ENCODE assay signal across 17 cellular contexts in genomic region chr2:120559401-120559800, GRCh38.
DNase-seq lines count a peak whose midpoint lies in the region; ATAC-seq, FAIRE-seq and TF ChIP-seq lines count a peak whose summit lies in the region.
"Had no signal": no experiment of that assay in that cellular context is flagged by ENCODE, and none has a peak within 500 bp of the region (broad histone marks: within the 10 kb centered on the region; RNA-seq: fewer than 3 reads in every experiment).

No MANE protein-coding gene starts in this region.

- H2AFZ ChIP-seq in GM23248 = 0 out of 2 replicates have a peak overlapping the region, but pooled peaks have one; percentile 26

- H3K27ac ChIP-seq in GM23248 (peak overlapping the region; percentile 92), small intestine (ENCODE audit: low read depth in 1 of 2, low read length in 1 of 2) (no peak overlapping the region)
- H3K27ac ChIP-seq: psoas muscle had no signal

- H3K4me1 ChIP-seq in GM23248 (ENCODE audit: insufficient read depth) (peaks cover 27% of the 10 kb centered on the region), skeletal muscle satellite cell (ENCODE audit: control insufficient read depth, insufficient read depth, low read length) (peaks cover 24% of the 10 kb centered on the region), small intestine (ENCODE audit: control insufficient read depth in 2 of 2, insufficient read depth in 1 of 2, low read depth in 1 of 2, low read length in 1 of 2) (no peaks in the 10 kb centered on the region)
- H3K4me1 ChIP-seq: psoas muscle had no signal

- in situ Hi-C loops in GM23248 (cut with MboI) = no loop called here

- FAIRE-seq in small intestine (lab: Jason Lieb, UNC) = no peak
- FAIRE-seq: D721Med, GM12878, GM19239 had no signal

- peak overlapping the region; percentile 67 for H3K9ac ChIP-seq in GM23248
- peak overlapping the region; percentile 76 for H3K9ac ChIP-seq in skeletal muscle satellite cell (ENCODE audit: low read depth, low read length)

- H3K36me3 ChIP-seq in GM23248 (ENCODE audit: low read depth) (no peaks in the 10 kb centered on the region), skeletal muscle satellite cell (ENCODE audit: insufficient read depth, low read length) (no peaks in the 10 kb centered on the region), small intestine (ENCODE audit: control insufficient read depth in 2 of 2, insufficient read depth in 2 of 2, low read length in 2 of 2) (no peaks in the 10 kb centered on the region)

- no peaks in the 10 kb centered on the region for H4K20me1 ChIP-seq in GM23248 (ENCODE audit: insufficient read depth)

- 33 to 39% methylated on average over 5 of the region's 5 CpGs for WGBS in GM23248 (ENCODE audit: low coverage in 1 of 2, low lambda C conversion rate in 2 of 2, missing lambda C conversion rate in 2 of 2), 2 experiments
- WGBS in small intestine, 3 donors = 91 to 97% (median 95%) methylated on average over 5 of the region's 5 CpGs

- peak overlapping the region; percentile 70 for H3K4me2 ChIP-seq in GM23248 (ENCODE audit: unreplicated experiment)
- H3K4me2 ChIP-seq in skeletal muscle satellite cell (ENCODE audit: low read length) = peak overlapping the region; percentile 69

- 0 out of 2 replicates have a peak overlapping the region, but pooled peaks have one; percentile 29 for H3K4me3 ChIP-seq in GM23248
- no peak overlapping the region for H3K4me3 ChIP-seq in fibroblast of pulmonary artery (replicated peaks; ENCODE audit: low read depth, low read length)
- no peak overlapping the region for H3K4me3 ChIP-seq in skeletal muscle satellite cell (ENCODE audit: low read length)
- no peak overlapping the region for H3K4me3 ChIP-seq in small intestine (ENCODE audit: low read depth in 1 of 2, low read length in 2 of 2)
- H3K4me3 ChIP-seq: GM12878, psoas muscle had no signal

- H3K9me3 ChIP-seq in GM23248 (ENCODE audit: low read depth) = no peaks in the 10 kb centered on the region
- no peaks in the 10 kb centered on the region for H3K9me3 ChIP-seq in skeletal muscle satellite cell (replicated peaks; ENCODE audit: low read length)
- no peaks in the 10 kb centered on the region for H3K9me3 ChIP-seq in small intestine (ENCODE audit: control insufficient read depth, low read depth)
- H3K9me3 ChIP-seq: psoas muscle had no signal

- H3K27me3 ChIP-seq in GM23248 (replicated peaks; ENCODE audit: insufficient read depth) (no peaks in the 10 kb centered on the region), skeletal muscle satellite cell (ENCODE audit: control insufficient read depth, insufficient read depth, low read length) (no peaks in the 10 kb centered on the region), small intestine (ENCODE audit: control insufficient read depth in 2 of 2, insufficient read depth in 2 of 2, low read length in 2 of 2) (no peaks in the 10 kb centered on the region)

- TF ChIP-seq CTCF in fibroblast of pulmonary artery (IDR thresholded peaks at IDR 0.05; ENCODE audit: low read length, missing control alignments) = no peak

- H3F3A ChIP-seq in GM23248 (ENCODE audit: insufficient read depth) = peaks cover 28% of the 10 kb centered on the region

- peak; percentile 93 for ATAC-seq in SK-N-SH treated with all-trans-retinoic acid at 6 μM for 48 hours
- no peak for ATAC-seq in HG03159 (IDR thresholded peaks at IDR 0.05; ENCODE audit: unreplicated experiment)
- ATAC-seq in GM21515 (IDR thresholded peaks at IDR 0.05; ENCODE audit: unreplicated experiment) = no peak
- ATAC-seq: GM12878 had no signal

- H3K9me2 ChIP-seq in GM23248 (ENCODE audit: insufficient read depth) = no peaks in the 10 kb centered on the region

- DNase-seq in GM23248 (peak; percentile 98), fibroblast of pulmonary artery (ENCODE audit: low read depth) (peak; percentile 90), NCI-H1694 treated with DMSO at 0.1 percent for 48 hours (lab: John Stamatoyannopoulos, UW) (no peak), small intestine (no peak)
- DNase-seq: activated CD4-positive, alpha-beta memory T cell treated with anti-CD3 and anti-CD28 coated beads, Interleukin-2, amount 10 ng/mL, durations not matched to agents 7 days and 5 days; effector CD8-positive, alpha-beta T cell; Kasumi-1; midbrain; NCI-H2171 treated with DMSO at 0.1 percent for 48 hours; psoas muscle had no signal

- H3K79me2 ChIP-seq in GM23248 (ENCODE audit: insufficient read depth) = no peaks in the 10 kb centered on the region

TF ChIP-seq in SK-N-SH treated with all-trans-retinoic acid at 6 μM for 48 hours, 23 proteins besides CTCF, POLR2A, EP300 and RAD21:
- TF ChIP-seq CSRNP3 (CRISPR knock-in tag; IDR thresholded peaks at IDR 0.05) (no peak), ARNTL (CRISPR knock-in tag; IDR thresholded peaks at IDR 0.05; ENCODE audit: borderline replicate concordance, low read depth) (no peak), RARB (CRISPR knock-in tag; IDR thresholded peaks at IDR 0.05) (no peak), SNAI2 (CRISPR knock-in tag; IDR thresholded peaks at IDR 0.05) (no peak), TSHZ2 (CRISPR knock-in tag; IDR thresholded peaks at IDR 0.05) (no peak), ZC3H10 (CRISPR knock-in tag; IDR thresholded peaks at IDR 0.05) (no peak), CSDC2 (CRISPR knock-in tag; IDR thresholded peaks at IDR 0.05) (no peak), ZFP3 (CRISPR knock-in tag; IDR thresholded peaks at IDR 0.05) (no peak)

Comparison
In these comparisons a context has a peak if more than half of its experiments do, and no peak if none do; other contexts are left out.
1. DNase-seq: peak in GM23248 (single experiment) and fibroblast of pulmonary artery (single experiment); none in NCI-H1694 treated with DMSO at 0.1 percent for 48 hours (single experiment) and small intestine (single experiment).